In genomic region chr11:114059984-114060401, GRCh38 we compare ENCODE assay signal across 8 cellular contexts. TPM values are rescaled to one million over a fixed set of nuclear protein-coding genes. Genes with fewer than 3 reads are reported as not detected.
DNase-seq lines count a peak whose midpoint lies in the region; ATAC-seq and TF ChIP-seq lines count a peak whose summit lies in the region.

No MANE protein-coding gene starts in this region.

- peak overlapping the region; percentile 67 for H2AFZ ChIP-seq in mammary epithelial cell (ENCODE audit: low read depth, low read length)

- CTCF ChIA-PET in Caco-2 (lab: Charles Lee): interaction anchor here (0.6 to 2.7 kb wide), 17 partner anchors 13 to 203 kb away, joined by 3 to 20 read pairs (median 5); no protein-coding TSS in a partner anchor
- CTCF ChIA-PET in mammary epithelial cell (lab: Charles Lee; ENCODE audit: low non-redundant PET): no interaction called here

- dilution Hi-C loops in mammary epithelial cell (cut with HindIII; ENCODE audit: low sequenced_read_pairs): no loop called here

- peak overlapping the region; percentile 74 for H3K27ac Mint-ChIP-seq in Caco-2 (ENCODE audit: unreplicated experiment)
- H3K27ac Mint-ChIP-seq in stimulated activated naive CD8-positive, alpha-beta T cell treated with anti-CD3 and anti-CD28 coated beads, Interleukin-15, Interleukin-2, amounts not matched to agents 100 ng/mL and 50 ng/mL, for 24 hours: no peak overlapping the region

- ATAC-seq in left colon (peak; percentile 37), HG03378 (IDR thresholded peaks at IDR 0.05; ENCODE audit: unreplicated experiment) (no peak)

- in situ Hi-C loops in mammary epithelial cell (cut with MboI; ENCODE audit: low sequenced_read_pairs in 2 of 2): loop anchor here in 1 of 2 donors (10.0 kb wide), 1 partner anchor 115 kb away; no protein-coding TSS in a partner anchor

- H3K4me2 ChIP-seq in mammary epithelial cell (ENCODE audit: insufficient read depth, low read depth, low read length): peak overlapping the region; percentile 85

- intact Hi-C loops in Caco-2 (cut with micrococcal nuclease; ENCODE audit: unreplicated experiment) (loop anchor here (1.0 kb wide), 6 partner anchors 18 to 201 kb away; no protein-coding TSS in a partner anchor), mammary epithelial cell (cut with micrococcal nuclease) (loop anchor here (1.0 to 10.0 kb wide), 2 partner anchors 105 to 120 kb away; no protein-coding TSS in a partner anchor), left colon (cut with DNase I, micrococcal nuclease) (loop anchor here in 1 of 2 donors (5.0 kb wide), 1 partner anchor 122 kb away; no protein-coding TSS in a partner anchor)

- peak overlapping the region; percentile 86 for H3K4me3 Mint-ChIP-seq in Caco-2 (ENCODE audit: unreplicated experiment)
- peak overlapping the region; percentile 86 for H3K4me3 Mint-ChIP-seq in stimulated activated naive CD8-positive, alpha-beta T cell treated with anti-CD3 and anti-CD28 coated beads, Interleukin-15, Interleukin-2, amounts not matched to agents 100 ng/mL and 50 ng/mL, for 24 hours

- POLR2A ChIA-PET in Caco-2 (lab: Charles Lee): interaction anchor here (0.9 kb wide), 1 partner anchor 56 kb away, joined by 3 read pairs; no protein-coding TSS in a partner anchor

- peaks cover 11% of the 10 kb centered on the region for H3K27me3 Mint-ChIP-seq in Caco-2 (ENCODE audit: insufficient read depth, unreplicated experiment)
- H3K27me3 Mint-ChIP-seq in stimulated activated naive CD8-positive, alpha-beta T cell treated with anti-CD3 and anti-CD28 coated beads, Interleukin-15, Interleukin-2, amounts not matched to agents 100 ng/mL and 50 ng/mL, for 24 hours: peaks cover 35% of the 10 kb centered on the region

- H3K36me3 Mint-ChIP-seq in Caco-2 (ENCODE audit: insufficient read depth, unreplicated experiment): no peaks in the 10 kb centered on the region
- no peaks in the 10 kb centered on the region for H3K36me3 Mint-ChIP-seq in stimulated activated naive CD8-positive, alpha-beta T cell treated with anti-CD3 and anti-CD28 coated beads, Interleukin-15, Interleukin-2, amounts not matched to agents 100 ng/mL and 50 ng/mL, for 24 hours (ENCODE audit: low read depth)

- DNase-seq in Caco-2: peak in 1 of 2 experiments; percentile 55
- DNase-seq in NOMO-1 treated with DMSO at 0.1 percent for 48 hours (lab: John Stamatoyannopoulos, UW; ENCODE audit: unreplicated experiment): peak; percentile 40
- peak; percentile 37 for DNase-seq in mammary epithelial cell
- DNase-seq in left colon: peak in 1 of 2 donors; percentile 64
- DNase-seq in GDM1 (lab: John Stamatoyannopoulos, UW): no peak
- DNase-seq in KG1 (lab: John Stamatoyannopoulos, UW): no peak

- H3K4me1 ChIP-seq in Caco-2: peaks cover 10% of the 10 kb centered on the region; the same call in 1 of the 2 replicates
- peaks cover 14% of the 10 kb centered on the region for H3K4me1 ChIP-seq in mammary epithelial cell (ENCODE audit: insufficient read depth, low read length)

- H3K79me2 ChIP-seq in mammary epithelial cell (ENCODE audit: insufficient read depth, low read length): no peaks in the 10 kb centered on the region

- 0% methylated on average over 7 of the region's 33 CpGs for WGBS in mammary epithelial cell (ENCODE audit: low coverage, missing lambda C conversion rate)

- H3K9me3 ChIP-seq in Caco-2 (no peaks in the 10 kb centered on the region), mammary epithelial cell (replicated peaks; ENCODE audit: insufficient read depth, low read length) (no peaks in the 10 kb centered on the region)

- no peaks in the 10 kb centered on the region for H3K27me3 ChIP-seq in Caco-2 (replicated peaks; ENCODE audit: control insufficient read depth, insufficient read depth, low read length)
- peaks cover 42% of the 10 kb centered on the region for H3K27me3 ChIP-seq in mammary epithelial cell (ENCODE audit: insufficient read depth, low read length)

- TF ChIP-seq CTCF in Caco-2 (IDR thresholded peaks at IDR 0.05; ENCODE audit: insufficient read depth in 1 of 2, low read depth in 1 of 2, low read length in 1 of 2, severe bottlenecking in 1 of 2, unreplicated experiment in 1 of 2): peak in 1 of 2 experiments; percentile 31
- TF ChIP-seq CTCF in mammary epithelial cell (conservative IDR thresholded peaks at IDR 0.05 in 1 of 2, IDR thresholded peaks at IDR 0.05 in 1 of 2; ENCODE audit: extremely low read depth in 1 of 2, insufficient read depth in 1 of 2, low read depth in 1 of 2, low read length in 2 of 2): no peak

- H3K36me3 ChIP-seq in Caco-2 (ENCODE audit: control insufficient read depth, insufficient read depth, low read length) (peaks cover 3% of the 10 kb centered on the region), mammary epithelial cell (ENCODE audit: insufficient read depth, low read length) (no peaks in the 10 kb centered on the region)

- no peak overlapping the region for H3K9ac ChIP-seq in mammary epithelial cell (ENCODE audit: insufficient read depth, low read length)

- H3K4me1 Mint-ChIP-seq in Caco-2 (ENCODE audit: low read depth, unreplicated experiment): peaks cover 16% of the 10 kb centered on the region
- H3K4me1 Mint-ChIP-seq in stimulated activated naive CD8-positive, alpha-beta T cell treated with anti-CD3 and anti-CD28 coated beads, Interleukin-15, Interleukin-2, amounts not matched to agents 100 ng/mL and 50 ng/mL, for 24 hours (ENCODE audit: low read depth): peaks cover 5% of the 10 kb centered on the region

- no peaks in the 10 kb centered on the region for H4K20me1 ChIP-seq in mammary epithelial cell (ENCODE audit: insufficient read depth, low read length)

- H3K27ac ChIP-seq in mammary epithelial cell (ENCODE audit: insufficient read depth, low read depth, low read length): no peak overlapping the region

- H3K4me3 ChIP-seq in Caco-2 (ENCODE audit: low read depth, low read length) (peak overlapping the region; percentile 78), mammary epithelial cell (replicated peaks in 1 of 3; ENCODE audit: insufficient read depth in 1 of 3, low read depth in 2 of 3, low read length in 3 of 3) (peak overlapping the region; percentile 51 to 94 (median 51))

- no peaks in the 10 kb centered on the region for H3K9me3 Mint-ChIP-seq in Caco-2 (ENCODE audit: unreplicated experiment)
- no peaks in the 10 kb centered on the region for H3K9me3 Mint-ChIP-seq in stimulated activated naive CD8-positive, alpha-beta T cell treated with anti-CD3 and anti-CD28 coated beads, Interleukin-15, Interleukin-2, amounts not matched to agents 100 ng/mL and 50 ng/mL, for 24 hours

- TSS peak; percentile 30 for BruUV-seq in Caco-2 (replicated peaks; lab: Mats Ljungman, UMichigan)
- no TSS peak for BruUV-seq in mammary epithelial cell (replicated peaks; lab: Mats Ljungman, UMichigan)

RNA-seq across cellular contexts. Expression of gene ZBTB16, which starts 0.5 kb away (rescaled TPM):
- total RNA-seq in Caco-2 (2022): 10.6 and 12.7 TPM in 2 replicates
- total RNA-seq in mammary epithelial cell: 10 to 100 TPM in 1 of 2 donors, 1 to 10 TPM in 1; 1.6 to 20.2 TPM
- 0.48 TPM for polyA plus RNA-seq in mammary epithelial cell
- 1.7 TPM for polyA minus RNA-seq in mammary epithelial cell
- total RNA-seq in left colon: 10 to 100 TPM in 1 of 2 donors, 1 to 10 TPM in 1; 10.0 to 75.1 TPM

Comparison
In these comparisons a context has a peak if more than half of its experiments do, and no peak if none do; other contexts are left out.
1. DNase-seq: peak in NOMO-1 treated with DMSO at 0.1 percent for 48 hours (single experiment) and mammary epithelial cell (single experiment); none in GDM1 (single experiment) and KG1 (single experiment).